In genomic region chr10:128058746-128059125, GRCh38 we compare ENCODE assay signal across 21 cellular contexts.
DNase-seq lines count a peak whose midpoint lies in the region; ATAC-seq and TF ChIP-seq lines count a peak whose summit lies in the region.
"Had no signal": no experiment of that assay in that cellular context is flagged by ENCODE, and none has a peak within 500 bp of the region (broad histone marks: within the 10 kb centered on the region; RNA-seq: fewer than 3 reads in every experiment).

No MANE protein-coding gene starts in this region.

- H2AFZ ChIP-seq in OCI-LY7 (ENCODE audit: low read length): no peak overlapping the region
- H2AFZ ChIP-seq: GM23248 had no signal

- CTCF ChIA-PET in OCI-LY7 (lab: Charles Lee; ENCODE audit: unreplicated experiment): interaction anchor here (1.0 kb wide), 1 partner anchor 10 kb away, joined by 4 read pairs; no protein-coding TSS in a partner anchor

- ATAC-seq in activated T-cell treated with anti-CD3 and anti-CD28 coated beads, Interleukin-2, amount 50 U/mL, for 4 hours: no peak
- no peak for ATAC-seq in stimulated activated effector memory CD8-positive, alpha-beta T cell treated with anti-CD3 and anti-CD28 coated beads, Interleukin-12 subunit alpha, Interleukin-12 subunit beta, amount 100 ng/mL, for 72 hours
- ATAC-seq in HG03025 (IDR thresholded peaks at IDR 0.05; ENCODE audit: low FRiP score, unreplicated experiment): no peak
- ATAC-seq: HepG2 had no signal

- peaks cover 11% of the 10 kb centered on the region; the same call in 1 of the 2 replicates for H4K20me1 ChIP-seq in OCI-LY7 (ENCODE audit: insufficient read depth, low read length)

- no peak overlapping the region for H3K4me3 Mint-ChIP-seq in activated T-cell treated with anti-CD3 and anti-CD28 coated beads, Interleukin-2, amount 50 U/mL, for 24 hours
- H3K4me3 Mint-ChIP-seq in activated T-cell treated with anti-CD3 and anti-CD28 coated beads, Interleukin-2, amount 50 U/mL, for 4 hours: no peak overlapping the region
- H3K4me3 Mint-ChIP-seq in immature natural killer cell: peak overlapping the region in 1 of 5 donors; percentile 8
- H3K4me3 Mint-ChIP-seq in stimulated activated effector memory CD8-positive, alpha-beta T cell treated with anti-CD3 and anti-CD28 coated beads, Interleukin-12 subunit alpha, Interleukin-12 subunit beta, amount 100 ng/mL, for 72 hours: no peak overlapping the region

- H3K4me1 ChIP-seq in OCI-LY7 (ENCODE audit: insufficient read depth, low read length, poor library complexity, severe bottlenecking): peaks cover 35% of the 10 kb centered on the region

- no peaks in the 10 kb centered on the region for H3K79me2 ChIP-seq in OCI-LY7 (ENCODE audit: insufficient read depth, low read depth, low read length)

- intact Hi-C loops in OCI-LY7 (cut with micrococcal nuclease; ENCODE audit: unreplicated experiment): no loop called here

- peak overlapping the region; percentile 45 for H3K27ac Mint-ChIP-seq in activated T-cell treated with anti-CD3 and anti-CD28 coated beads, Interleukin-2, amount 50 U/mL, for 24 hours
- H3K27ac Mint-ChIP-seq in immature natural killer cell: peak overlapping the region; percentile 84 to 99 (median 95)
- peak overlapping the region; percentile 92 for H3K27ac Mint-ChIP-seq in stimulated activated effector memory CD8-positive, alpha-beta T cell treated with anti-CD3 and anti-CD28 coated beads, Interleukin-12 subunit alpha, Interleukin-12 subunit beta, amount 100 ng/mL, for 72 hours

- H3K36me3 Mint-ChIP-seq in activated T-cell treated with anti-CD3 and anti-CD28 coated beads, Interleukin-2, amount 50 U/mL, for 24 hours (ENCODE audit: low read depth): peaks cover 95% of the 10 kb centered on the region
- H3K36me3 Mint-ChIP-seq in activated T-cell treated with anti-CD3 and anti-CD28 coated beads, Interleukin-2, amount 50 U/mL, for 4 hours (ENCODE audit: insufficient read depth): peaks cover 49% of the 10 kb centered on the region
- peaks cover 28 to 55% (median 28%) of the 10 kb centered on the region in 3 donors for H3K36me3 Mint-ChIP-seq in immature natural killer cell
- peaks cover 94% of the 10 kb centered on the region for H3K36me3 Mint-ChIP-seq in stimulated activated effector memory CD8-positive, alpha-beta T cell treated with anti-CD3 and anti-CD28 coated beads, Interleukin-12 subunit alpha, Interleukin-12 subunit beta, amount 100 ng/mL, for 72 hours

- H3K4me2 ChIP-seq in OCI-LY7 (ENCODE audit: low read length): peak overlapping the region; percentile 26; the same call in 1 of the 2 replicates
- H3K4me2 ChIP-seq: KMS-11 had no signal

- no peak overlapping the region for H3K4me3 ChIP-seq in OCI-LY7 (ENCODE audit: low read depth, low read length, poor library complexity, severe bottlenecking)
- H3K4me3 ChIP-seq: GM23248, MG63, Peyer's patch had no signal

- no peaks in the 10 kb centered on the region for H3K27me3 Mint-ChIP-seq in activated T-cell treated with anti-CD3 and anti-CD28 coated beads, Interleukin-2, amount 50 U/mL, for 24 hours
- H3K27me3 Mint-ChIP-seq in activated T-cell treated with anti-CD3 and anti-CD28 coated beads, Interleukin-2, amount 50 U/mL, for 4 hours (ENCODE audit: low read depth): no peaks in the 10 kb centered on the region
- peaks cover 23 to 37% (median 29%) of the 10 kb centered on the region in 3 donors for H3K27me3 Mint-ChIP-seq in immature natural killer cell (ENCODE audit: low read depth in 3 of 3)

- H3K9me2 ChIP-seq in OCI-LY7 (ENCODE audit: insufficient read depth, low read length): no peaks in the 10 kb centered on the region

- no peak overlapping the region for H3K27ac ChIP-seq in OCI-LY7 (ENCODE audit: low read depth, low read length, poor library complexity, severe bottlenecking)
- H3K27ac ChIP-seq: 22Rv1, C4-2B, GM23248, KMS-11, Peyer's patch had no signal

- POLR2A ChIA-PET in OCI-LY7 (lab: Charles Lee): interaction anchor here (1.1 to 1.2 kb wide), 2 partner anchors 10 to 11 kb away, joined by 5 to 6 read pairs; no protein-coding TSS in a partner anchor

- H3K36me3 ChIP-seq in OCI-LY7 (ENCODE audit: insufficient read depth, low read length): peaks cover 5% of the 10 kb centered on the region
- H3K36me3 ChIP-seq: MG63 had no signal

- no TSS peak for BruUV-seq in OCI-LY7 (replicated peaks; lab: Mats Ljungman, UMichigan)

- H3K9me3 Mint-ChIP-seq in activated T-cell treated with anti-CD3 and anti-CD28 coated beads, Interleukin-2, amount 50 U/mL, for 24 hours: no peaks in the 10 kb centered on the region
- no peaks in the 10 kb centered on the region for H3K9me3 Mint-ChIP-seq in activated T-cell treated with anti-CD3 and anti-CD28 coated beads, Interleukin-2, amount 50 U/mL, for 4 hours
- no peaks in the 10 kb centered on the region for H3K9me3 Mint-ChIP-seq in immature natural killer cell
- no peaks in the 10 kb centered on the region for H3K9me3 Mint-ChIP-seq in stimulated activated effector memory CD8-positive, alpha-beta T cell treated with anti-CD3 and anti-CD28 coated beads, Interleukin-12 subunit alpha, Interleukin-12 subunit beta, amount 100 ng/mL, for 72 hours

- DNase-seq in activated T-cell treated with anti-CD3 and anti-CD28 coated beads, Interleukin-2, amount 50 U/mL, for 24 hours: no peak
- DNase-seq in activated T-cell treated with anti-CD3 and anti-CD28 coated beads, Interleukin-2, amount 50 U/mL, for 4 hours: no peak
- DNase-seq in OCI-LY7 (ENCODE audit: low spot score) (no peak), immature natural killer cell (no peak), anterior cingulate cortex (lab: John Stamatoyannopoulos, UW) (no peak)
- DNase-seq in stimulated activated effector memory CD8-positive, alpha-beta T cell treated with anti-CD3 and anti-CD28 coated beads, Interleukin-12 subunit alpha, Interleukin-12 subunit beta, amount 100 ng/mL, for 72 hours (ENCODE audit: low spot score in 2 of 2): no peak
- no peak for DNase-seq in activated CD4-positive, alpha-beta T cell treated with anti-CD3 and anti-CD28 coated beads for 1 hour
- DNase-seq: DMS79 treated with DMSO at 0.1 percent for 48 hours, GF-D8, GM23248, MG63, NCI-H1092 treated with DMSO at 0.1 percent for 48 hours, NCI-H1694, NCI-H446, SIG-M5 had no signal

- no peak for TF ChIP-seq CTCF in OCI-LY7 (conservative IDR thresholded peaks at IDR 0.05; ENCODE audit: low read length)

- H3K4me1 Mint-ChIP-seq in activated T-cell treated with anti-CD3 and anti-CD28 coated beads, Interleukin-2, amount 50 U/mL, for 24 hours (ENCODE audit: low read depth): peaks cover 59% of the 10 kb centered on the region
- H3K4me1 Mint-ChIP-seq in activated T-cell treated with anti-CD3 and anti-CD28 coated beads, Interleukin-2, amount 50 U/mL, for 4 hours (ENCODE audit: low read depth): peaks cover 57% of the 10 kb centered on the region
- H3K4me1 Mint-ChIP-seq in immature natural killer cell: peaks cover 83 to 97% of the 10 kb centered on the region in 2 donors
- H3K4me1 Mint-ChIP-seq in stimulated activated effector memory CD8-positive, alpha-beta T cell treated with anti-CD3 and anti-CD28 coated beads, Interleukin-12 subunit alpha, Interleukin-12 subunit beta, amount 100 ng/mL, for 72 hours: peaks cover 84% of the 10 kb centered on the region

- H3K9me3 ChIP-seq in OCI-LY7 (ENCODE audit: low read length): no peaks in the 10 kb centered on the region
- H3K9me3 ChIP-seq: MG63, Peyer's patch had no signal

Comparison
In these comparisons a context has a peak if more than half of its experiments do, and no peak if none do; other contexts are left out.
1. H3K27ac Mint-ChIP-seq: peak in every context shown above with its lines; median percentile 95 in immature natural killer cell; 92 in stimulated activated effector memory CD8-positive, alpha-beta T cell treated with anti-CD3 and anti-CD28 coated beads, Interleukin-12 subunit alpha, Interleukin-12 subunit beta, amount 100 ng/mL, for 72 hours; 45 in activated T-cell treated with anti-CD3 and anti-CD28 coated beads, Interleukin-2, amount 50 U/mL, for 24 hours.